ENCODE assay signal across 9 cellular contexts in genomic region chr5:88888799-88889164, GRCh38. TPM values are rescaled to one million over a fixed set of nuclear protein-coding genes. Genes with fewer than 3 reads are reported as not detected.
A peak's percentile ranks its signal among the peaks of the same experiment; 100 is the strongest.
DNase-seq lines count a peak whose midpoint lies in the region; ATAC-seq and TF ChIP-seq lines count a peak whose summit lies in the region.
"Had no signal": no experiment of that assay in that cellular context is flagged by ENCODE, and none has a peak within 500 bp of the region (broad histone marks: within the 10 kb centered on the region; RNA-seq: fewer than 3 reads in every experiment).

No MANE protein-coding gene starts in this region.

- no TSS peak for BruUV-seq in OCI-LY7 (replicated peaks; lab: Mats Ljungman, UMichigan)

- H3K36me3 ChIP-seq in OCI-LY7 (ENCODE audit: insufficient read depth, low read length) (no peaks in the 10 kb centered on the region), iPS DF 6.9 (ENCODE audit: control insufficient read depth, insufficient read depth, low read length) (no peaks in the 10 kb centered on the region), spleen (no peaks in the 10 kb centered on the region)

- DNase-seq in OCI-LY7 (ENCODE audit: low spot score) (no peak), iPS DF 6.9 (ENCODE audit: low read depth, low spot score) (no peak), spleen (no peak)
- no peak for DNase-seq in NK-92 treated with Interleukin-12 subunit alpha and Interleukin-12 subunit beta, amount 100 ng/mL, for 24 hours (lab: John Stamatoyannopoulos, UW)
- DNase-seq in activated T-helper 1 cell treated with anti-CD3 and anti-CD28 coated beads, Interleukin-12 subunit alpha, Interleukin-12 subunit beta, Interleukin-2, Interleukin-4 antibody, amounts not matched to agents 30 ng/mL and 10 ng/mL and 1 ng/mL, durations not matched to agents 14 hours and 24 hours and 36 hours (ENCODE audit: low spot score): no peak
- DNase-seq in activated naive CD4-positive, alpha-beta T cell treated with anti-CD3 and anti-CD28 coated beads for 36 hours: no peak
- DNase-seq: activated gamma-delta T cell had no signal

- H3K27ac Mint-ChIP-seq in activated T-helper 1 cell treated with anti-CD3 and anti-CD28 coated beads, Interleukin-12 subunit alpha, Interleukin-12 subunit beta, Interleukin-2, Interleukin-4 antibody, amounts not matched to agents 30 ng/mL and 10 ng/mL and 1 ng/mL, durations not matched to agents 14 hours and 24 hours and 36 hours: no peak overlapping the region
- no peak overlapping the region for H3K27ac Mint-ChIP-seq in activated naive CD4-positive, alpha-beta T cell treated with anti-CD3 and anti-CD28 coated beads for 36 hours

- peaks cover 9% of the 10 kb centered on the region for H3K4me1 Mint-ChIP-seq in activated T-helper 1 cell treated with anti-CD3 and anti-CD28 coated beads, Interleukin-12 subunit alpha, Interleukin-12 subunit beta, Interleukin-2, Interleukin-4 antibody, amounts not matched to agents 30 ng/mL and 10 ng/mL and 1 ng/mL, durations not matched to agents 14 hours and 24 hours and 36 hours (ENCODE audit: low read depth)
- H3K4me1 Mint-ChIP-seq in activated naive CD4-positive, alpha-beta T cell treated with anti-CD3 and anti-CD28 coated beads for 36 hours (ENCODE audit: low read depth): peaks cover 12% of the 10 kb centered on the region

- no peaks in the 10 kb centered on the region for H3K9me2 ChIP-seq in OCI-LY7 (ENCODE audit: insufficient read depth, low read length)

- ATAC-seq in GM19452 (IDR thresholded peaks at IDR 0.05; ENCODE audit: unreplicated experiment) (peak; percentile 4), HG03442 (IDR thresholded peaks at IDR 0.05; ENCODE audit: unreplicated experiment) (no peak)

- H3K9me3 ChIP-seq in OCI-LY7 (ENCODE audit: low read length) (no peaks in the 10 kb centered on the region), iPS DF 6.9 (ENCODE audit: control insufficient read depth, insufficient read depth, low read length) (no peaks in the 10 kb centered on the region), spleen (no peaks in the 10 kb centered on the region)

- TF ChIP-seq CTCF in OCI-LY7 (conservative IDR thresholded peaks at IDR 0.05; ENCODE audit: low read length): no peak
- no peak for TF ChIP-seq CTCF in spleen (IDR thresholded peaks at IDR 0.05 in 8 of 11, conservative IDR thresholded peaks at IDR 0.05 in 3 of 11)

- no peaks in the 10 kb centered on the region for H3K9me3 Mint-ChIP-seq in activated T-helper 1 cell treated with anti-CD3 and anti-CD28 coated beads, Interleukin-12 subunit alpha, Interleukin-12 subunit beta, Interleukin-2, Interleukin-4 antibody, amounts not matched to agents 30 ng/mL and 10 ng/mL and 1 ng/mL, durations not matched to agents 14 hours and 24 hours and 36 hours
- H3K9me3 Mint-ChIP-seq in activated naive CD4-positive, alpha-beta T cell treated with anti-CD3 and anti-CD28 coated beads for 36 hours: no peaks in the 10 kb centered on the region

- intact Hi-C loops in OCI-LY7 (cut with micrococcal nuclease; ENCODE audit: unreplicated experiment): no loop called here
- intact Hi-C loops in spleen (cut with DNase I; ENCODE audit: low total_unique reads): loop anchor here (10.0 kb wide), 2 partner anchors 64 to 154 kb away; no protein-coding TSS in a partner anchor
- intact Hi-C loops in activated T-helper 1 cell treated with anti-CD3 and anti-CD28 coated beads, Interleukin-12 subunit alpha, Interleukin-12 subunit beta, Interleukin-2, Interleukin-4 antibody, amounts not matched to agents 30 ng/mL and 10 ng/mL and 1 ng/mL, durations not matched to agents 14 hours and 24 hours and 36 hours (cut with micrococcal nuclease): loop anchor here (10.0 kb wide), 1 partner anchor 1666 kb away; the partner anchor contains the start of gene ADGRV1
- intact Hi-C loops in activated naive CD4-positive, alpha-beta T cell treated with anti-CD3 and anti-CD28 coated beads for 36 hours (cut with micrococcal nuclease): loop anchor here (10.0 kb wide), 2 partner anchors 744 to 1586 kb away; partner anchors contain the start of genes MBLAC2 and POLR3G

- H3K36me3 Mint-ChIP-seq in activated T-helper 1 cell treated with anti-CD3 and anti-CD28 coated beads, Interleukin-12 subunit alpha, Interleukin-12 subunit beta, Interleukin-2, Interleukin-4 antibody, amounts not matched to agents 30 ng/mL and 10 ng/mL and 1 ng/mL, durations not matched to agents 14 hours and 24 hours and 36 hours (ENCODE audit: low read depth): no peaks in the 10 kb centered on the region
- H3K36me3 Mint-ChIP-seq in activated naive CD4-positive, alpha-beta T cell treated with anti-CD3 and anti-CD28 coated beads for 36 hours (ENCODE audit: low read depth): no peaks in the 10 kb centered on the region

- H3K4me3 Mint-ChIP-seq in activated T-helper 1 cell treated with anti-CD3 and anti-CD28 coated beads, Interleukin-12 subunit alpha, Interleukin-12 subunit beta, Interleukin-2, Interleukin-4 antibody, amounts not matched to agents 30 ng/mL and 10 ng/mL and 1 ng/mL, durations not matched to agents 14 hours and 24 hours and 36 hours: no peak overlapping the region
- no peak overlapping the region for H3K4me3 Mint-ChIP-seq in activated naive CD4-positive, alpha-beta T cell treated with anti-CD3 and anti-CD28 coated beads for 36 hours

- H3K4me3 ChIP-seq in OCI-LY7 (ENCODE audit: low read depth, low read length, poor library complexity, severe bottlenecking): peak overlapping the region; percentile 57
- peak overlapping the region; percentile 73; the same call in 1 of the 2 replicates for H3K4me3 ChIP-seq in iPS DF 6.9 (ENCODE audit: low read length)
- peak overlapping the region; percentile 35 to 81 (median 58) for H3K4me3 ChIP-seq in spleen

- no peak for TF ChIP-seq POLR2A in spleen (IDR thresholded peaks at IDR 0.05)

- H3K4me1 ChIP-seq in OCI-LY7 (ENCODE audit: insufficient read depth, low read length, poor library complexity, severe bottlenecking) (peaks cover 15% of the 10 kb centered on the region), iPS DF 6.9 (ENCODE audit: control insufficient read depth, insufficient read depth, low read length) (no peaks in the 10 kb centered on the region; the same call in 1 of the 2 replicates), spleen (peaks cover 8 to 73% (median 52%) of the 10 kb centered on the region in 6 donors)

- no CpG with 5 or more reads among the region's 7 CpGs for WGBS in iPS DF 6.9 (ENCODE audit: insufficient coverage, insufficient read length)
- 8 to 14% (median 11%) methylated on average over 7 of the region's 7 CpGs for WGBS in spleen, 5 donors

- peaks cover 2% of the 10 kb centered on the region; the same call in 1 of the 2 replicates for H3K27me3 ChIP-seq in iPS DF 6.9 (ENCODE audit: control insufficient read depth, insufficient read depth, low read length)
- H3K27me3 ChIP-seq in spleen (replicated peaks in 1 of 7): peaks cover 0 to 8% (median 0%) of the 10 kb centered on the region in 7 donors

- H3K27me3 Mint-ChIP-seq in activated T-helper 1 cell treated with anti-CD3 and anti-CD28 coated beads, Interleukin-12 subunit alpha, Interleukin-12 subunit beta, Interleukin-2, Interleukin-4 antibody, amounts not matched to agents 30 ng/mL and 10 ng/mL and 1 ng/mL, durations not matched to agents 14 hours and 24 hours and 36 hours (ENCODE audit: insufficient read depth): peaks cover 59% of the 10 kb centered on the region
- H3K27me3 Mint-ChIP-seq in activated naive CD4-positive, alpha-beta T cell treated with anti-CD3 and anti-CD28 coated beads for 36 hours (ENCODE audit: low read depth): peaks cover 51% of the 10 kb centered on the region

- H4K20me1 ChIP-seq in OCI-LY7 (ENCODE audit: insufficient read depth, low read length): 0 out of 2 replicates have a peak, but pooled peaks cover 6% of the 10 kb centered on the region

- H2AFZ ChIP-seq in OCI-LY7 (ENCODE audit: low read length): peak overlapping the region; percentile 47; the same call in 1 of the 2 replicates

- POLR2A ChIA-PET in OCI-LY7 (lab: Charles Lee): interaction anchor here (0.6 kb wide), 1 partner anchor 69 kb away, joined by 3 read pairs; no protein-coding TSS in a partner anchor

- H3K27ac ChIP-seq in OCI-LY7 (ENCODE audit: low read depth, low read length, poor library complexity, severe bottlenecking) (no peak overlapping the region), iPS DF 6.9 (ENCODE audit: low read length) (no peak overlapping the region), spleen (peak overlapping the region; percentile 68 to 94 (median 92))

- CTCF ChIA-PET in OCI-LY7 (lab: Charles Lee; ENCODE audit: unreplicated experiment): no interaction called here
- CTCF ChIA-PET in activated naive CD4-positive, alpha-beta T cell treated with anti-CD3 and anti-CD28 coated beads for 36 hours (lab: Charles Lee): no interaction called here

- peak overlapping the region; percentile 73 for H3K4me2 ChIP-seq in OCI-LY7 (ENCODE audit: low read length)

- H3K79me2 ChIP-seq in OCI-LY7 (ENCODE audit: insufficient read depth, low read depth, low read length): no peaks in the 10 kb centered on the region

RNA-seq across cellular contexts. Expression of gene MEF2C, which starts 5.8 kb away (rescaled TPM):
- 5.5 and 9.5 TPM in 2 replicates for total RNA-seq in OCI-LY7 (2014; rRNA removed; shearing (Covaris generic))
- total RNA-seq in OCI-LY7 (2022) (57.6 and 58.7 TPM in 2 replicates), spleen (100 to 1,000 TPM in 6 of 7 donors, 10 to 100 TPM in 1; 94.4 to 153 (median 129) TPM)
- 10 to 100 TPM; 19.3 to 24.6 (median 24.3) TPM for polyA plus RNA-seq in spleen
- 0.44 and 0.47 TPM in 2 replicates for total RNA-seq in activated T-helper 1 cell treated with anti-CD3 and anti-CD28 coated beads, Interleukin-12 subunit alpha, Interleukin-12 subunit beta, Interleukin-2, Interleukin-4 antibody, amounts not matched to agents 30 ng/mL and 10 ng/mL and 1 ng/mL, durations not matched to agents 14 hours and 24 hours and 36 hours
- total RNA-seq in activated naive CD4-positive, alpha-beta T cell treated with anti-CD3 and anti-CD28 coated beads for 36 hours: not detected

Comparison
In these comparisons a context has a peak if more than half of its experiments do, and no peak if none do; other contexts are left out.
1. H3K27ac ChIP-seq: peak in spleen (8 of 8); none in OCI-LY7 (single experiment) and iPS DF 6.9 (single experiment).
2. Peak in every context shown above with its lines, with median percentiles within 50 percentile points of each other: H3K4me3 ChIP-seq.